9 cellular contexts compared by ENCODE assay signal in the genomic region with DNA sequence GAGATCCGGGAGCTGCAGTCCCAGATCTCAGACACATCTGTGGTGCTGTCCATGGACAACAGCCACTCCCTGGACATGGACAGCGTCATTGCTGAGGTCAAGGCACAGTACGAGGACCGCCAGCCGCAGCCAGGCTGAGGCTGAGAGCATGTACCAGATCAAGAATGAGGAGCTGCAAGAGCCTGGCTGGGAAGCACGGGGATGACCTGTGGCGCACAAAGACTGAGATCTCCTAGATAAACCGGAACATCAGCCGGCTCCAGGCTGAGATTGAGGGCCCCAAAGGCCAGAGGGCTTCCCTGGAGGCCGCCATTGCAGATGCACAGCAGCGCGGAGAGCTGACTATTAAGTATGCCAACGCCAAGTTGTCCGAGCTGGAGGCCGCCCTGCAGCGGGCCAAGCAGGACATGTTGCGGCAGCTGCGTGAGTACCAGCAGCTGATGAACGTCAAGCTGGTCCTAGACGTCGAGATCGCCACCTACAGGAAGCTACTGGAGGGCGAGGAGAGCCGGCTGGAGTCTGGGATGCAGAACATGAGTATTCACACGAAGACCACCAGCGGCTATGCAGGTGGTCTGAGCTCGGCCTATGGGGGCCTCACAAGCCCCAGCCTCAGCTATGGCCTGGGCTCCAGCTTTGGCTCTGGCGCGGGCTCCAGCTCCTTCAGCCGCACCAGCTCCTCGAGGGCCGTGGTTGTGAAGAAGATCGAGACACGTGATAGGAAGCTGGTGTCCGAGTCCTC. TPM values are rescaled to one million over a fixed set of nuclear protein-coding genes. Genes with fewer than 3 reads are reported as not detected.
DNase-seq lines count a peak whose midpoint lies in the region; ATAC-seq and TF ChIP-seq lines count a peak whose summit lies in the region.
"Had no signal": no experiment of that assay in that cellular context is flagged by ENCODE, and none has a peak within 500 bp of the region (broad histone marks: within the 10 kb centered on the region; RNA-seq: fewer than 3 reads in every experiment).

No MANE protein-coding gene starts in this region.

- H3K36me3 ChIP-seq in esophagus muscularis mucosa (no peaks in the 10 kb centered on the region), upper lobe of right lung (no peaks in the 10 kb centered on the region)
- H3K36me3 ChIP-seq: BLaER1 had no signal

- H3K4me1 ChIP-seq in esophagus muscularis mucosa (peaks cover 0 to 9% (median 8%) of the 10 kb centered on the region in 4 donors), upper lobe of right lung (no peaks in the 10 kb centered on the region)
- H3K4me1 ChIP-seq: BLaER1 had no signal

- H3K27ac ChIP-seq in esophagus muscularis mucosa (replicated peaks in 1 of 4) (no peak overlapping the region), upper lobe of right lung (no peak overlapping the region)
- H3K27ac ChIP-seq: BLaER1 had no signal

- DNase-seq in NCI-H2029 (lab: John Stamatoyannopoulos, UW) (peak; percentile 16), NCI-H2029 treated with DMSO at 0.1 percent for 48 hours (lab: John Stamatoyannopoulos, UW) (no peak), NCI-H1694 (lab: John Stamatoyannopoulos, UW) (peak; percentile 26), esophagus muscularis mucosa (ENCODE audit: extremely low spot score) (peak; percentile 92), myocyte (ENCODE audit: low read depth) (peak; percentile 87), upper lobe of right lung (peak; percentile 83)

- H3K9me3 ChIP-seq in esophagus muscularis mucosa, result no peaks in the 10 kb centered on the region
- no peaks in the 10 kb centered on the region for H3K9me3 ChIP-seq in upper lobe of right lung
- H3K9me3 ChIP-seq: BLaER1 had no signal

- TF ChIP-seq POLR2A in esophagus muscularis mucosa (IDR thresholded peaks at IDR 0.05; ENCODE audit: low read depth), result no peak

- intact Hi-C loops in esophagus muscularis mucosa (cut with DNase I), result loop anchor here (10.0 kb wide), 1 partner anchor 89 kb away; no protein-coding TSS in a partner anchor
- intact Hi-C loops in upper lobe of right lung (cut with DNase I), result no loop called here

- 47% methylated on average over 15 of the region's 35 CpGs for WGBS in esophagus muscularis mucosa

- H3K4me3 ChIP-seq in WI38 (ENCODE audit: low read depth, low read length) (no peak overlapping the region), esophagus muscularis mucosa (peak overlapping the region; percentile 17 to 42 (median 22)), upper lobe of right lung (peak overlapping the region; percentile 27)
- H3K4me3 ChIP-seq: BLaER1 had no signal

- peaks cover 0 to 4% (median 0%) of the 10 kb centered on the region in 4 donors for H3K27me3 ChIP-seq in esophagus muscularis mucosa
- H3K27me3 ChIP-seq in upper lobe of right lung, result no peaks in the 10 kb centered on the region
- H3K27me3 ChIP-seq: BLaER1 had no signal

- no peak for TF ChIP-seq EP300 in esophagus muscularis mucosa (IDR thresholded peaks at IDR 0.05)

- ATAC-seq in upper lobe of right lung, result peak; percentile 84
- ATAC-seq in HG03175 (IDR thresholded peaks at IDR 0.05; ENCODE audit: unreplicated experiment), result no peak

- TF ChIP-seq CTCF in WI38 (IDR thresholded peaks at IDR 0.05; ENCODE audit: low read depth, low read length) (peak; percentile 47), esophagus muscularis mucosa (IDR thresholded peaks at IDR 0.05) (peak; percentile 60 to 78 (median 67)), upper lobe of right lung (IDR thresholded peaks at IDR 0.05) (peak; percentile 78)

RNA-seq across cellular contexts. Expression of gene ETV3L, which starts 25.5 kb away (rescaled TPM):
- total RNA-seq in esophagus muscularis mucosa (not detected), myocyte (not detected in 2 replicates), upper lobe of right lung (not detected)
- not detected for polyA plus RNA-seq in myocyte (2012)

RNA-seq across cellular contexts. Expression of gene ARHGEF11, which starts 28.6 kb away (rescaled TPM):
- 10 to 100 TPM; 36.5 to 54.2 (median 41.2) TPM for total RNA-seq in esophagus muscularis mucosa
- total RNA-seq in myocyte, result 19.3 and 22.0 TPM in 2 replicates
- polyA plus RNA-seq in myocyte (2012), result 13.6 TPM
- total RNA-seq in upper lobe of right lung, result 41.1 TPM
